1 cellular context compared by ENCODE assay signal in genomic region chr5:75336625-75337336, GRCh38.
TF ChIP-seq lines count a peak whose summit lies in the region.

Gene HMGCR, plus strand, starts transcription at chr5:75337220. Its CDS starts 5,386 bp downstream, at chr5:75342606.

TF ChIP-seq in K562, 482 proteins besides CTCF, POLR2A, EP300 and RAD21 (continued from another document and continues in another):
- TF ChIP-seq TAF1 (IDR thresholded peaks at IDR 0.05; ENCODE audit: control insufficient read depth, extremely low read depth, insufficient read depth, low read length, severe bottlenecking) (peak; percentile 62), THRB (CRISPR knock-in tag; conservative IDR thresholded peaks at IDR 0.05) (0 out of 2 replicates have a peak, but pooled peaks have one; percentile 37), ETV6 (IDR thresholded peaks at IDR 0.05; ENCODE audit: borderline replicate concordance in 1 of 2, low read depth in 2 of 2, low read length in 1 of 2) (no peak; a peak in 1 of 4 replicates), ETV6 (CRISPR knock-in tag; IDR thresholded peaks at IDR 0.05; ENCODE audit: borderline replicate concordance) (no peak), RBM34 (IDR thresholded peaks at IDR 0.05; ENCODE audit: borderline replicate concordance, insufficient read depth, low read length) (no peak), SUPT5H (IDR thresholded peaks at IDR 0.05) (peak; percentile 88), SNRNP70 (optimal IDR thresholded peaks at IDR 0.05; ENCODE audit: low read depth, low read length) (no peak), ZNF785 (CRISPR knock-in tag; IDR thresholded peaks at IDR 0.05) (no peak), DLX4 (CRISPR knock-in tag; IDR thresholded peaks at IDR 0.05) (no peak), CBX1 (IDR thresholded peaks at IDR 0.05; ENCODE audit: low read depth) (no peak), ZNF311 (CRISPR knock-in tag; IDR thresholded peaks at IDR 0.05) (no peak), SREBF2 (CRISPR knock-in tag; IDR thresholded peaks at IDR 0.05) (no peak), MBD2 (IDR thresholded peaks at IDR 0.05; ENCODE audit: borderline replicate concordance, low read depth) (peak; percentile 95), ZNF23 (CRISPR knock-in tag; IDR thresholded peaks at IDR 0.05) (no peak), RBM25 (IDR thresholded peaks at IDR 0.05; ENCODE audit: low read depth, low read length, severe bottlenecking) (peak; percentile 43), ZSCAN29 (IDR thresholded peaks at IDR 0.05) (no peak), MAFK (IDR thresholded peaks at IDR 0.05; ENCODE audit: low read length) (no peak), TSC22D4 (tag; IDR thresholded peaks at IDR 0.05) (no peak), CEBPG (CRISPR knock-in tag; IDR thresholded peaks at IDR 0.05) (peak; percentile 49), CEBPG (tag; conservative IDR thresholded peaks at IDR 0.05 in 1 of 2, IDR thresholded peaks at IDR 0.05 in 1 of 2) (no peak), ZNF146 (CRISPR knock-in tag; IDR thresholded peaks at IDR 0.05; ENCODE audit: unreplicated experiment) (no peak), ZNF717 (CRISPR knock-in tag; IDR thresholded peaks at IDR 0.05) (no peak), L3MBTL2 (IDR thresholded peaks at IDR 0.05) (peak; percentile 97), E2F3 (CRISPR knock-in tag; IDR thresholded peaks at IDR 0.05) (peak; percentile 14; the same call in 1 of the 2 replicates), ILK (tag; IDR thresholded peaks at IDR 0.05; ENCODE audit: borderline replicate concordance, low read depth) (no peak), DNMT1 (IDR thresholded peaks at IDR 0.05) (no peak), HMGN3 (IDR thresholded peaks at IDR 0.05; ENCODE audit: borderline replicate concordance, extremely low read depth, insufficient read length, low read depth, low read length) (peak; percentile 78), CHAMP1 (IDR thresholded peaks at IDR 0.05) (peak; percentile 93), ZNF318 (IDR thresholded peaks at IDR 0.05; ENCODE audit: borderline replicate concordance in 1 of 2, low read depth in 1 of 2) (no peak), CTCFL (IDR thresholded peaks at IDR 0.05; ENCODE audit: borderline replicate concordance, insufficient read depth, low read depth, low read length, poor library complexity, severe bottlenecking) (no peak), E2F1 (CRISPR knock-in tag; IDR thresholded peaks at IDR 0.05) (no peak), XRCC4 (IDR thresholded peaks at IDR 0.05; ENCODE audit: extremely low read depth, insufficient read depth, insufficient read length) (no peak), TCFL5 (CRISPR knock-in tag; conservative IDR thresholded peaks at IDR 0.05) (no peak), ZNF551 (CRISPR knock-in tag; IDR thresholded peaks at IDR 0.05) (no peak), NFXL1 (CRISPR knock-in tag; IDR thresholded peaks at IDR 0.05) (no peak)
- TF ChIP-seq, protein P1, sequence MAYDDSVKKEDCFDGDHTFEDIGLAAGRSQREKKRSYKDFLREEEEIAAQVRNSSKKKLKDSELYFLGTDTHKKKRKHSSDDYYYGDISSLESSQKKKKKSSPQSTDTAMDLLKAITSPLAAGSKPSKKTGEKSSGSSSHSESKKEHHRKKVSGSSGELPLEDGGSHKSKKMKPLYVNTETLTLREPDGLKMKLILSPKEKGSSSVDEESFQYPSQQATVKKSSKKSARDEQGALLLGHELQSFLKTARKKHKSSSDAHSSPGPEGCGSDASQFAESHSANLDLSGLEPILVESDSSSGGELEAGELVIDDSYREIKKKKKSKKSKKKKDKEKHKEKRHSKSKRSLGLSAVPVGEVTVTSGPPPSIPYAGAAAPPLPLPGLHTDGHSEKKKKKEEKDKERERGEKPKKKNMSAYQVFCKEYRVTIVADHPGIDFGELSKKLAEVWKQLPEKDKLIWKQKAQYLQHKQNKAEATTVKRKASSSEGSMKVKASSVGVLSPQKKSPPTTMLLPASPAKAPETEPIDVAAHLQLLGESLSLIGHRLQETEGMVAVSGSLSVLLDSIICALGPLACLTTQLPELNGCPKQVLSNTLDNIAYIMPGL (CRISPR knock-in tag; IDR thresholded peaks at IDR 0.05): peak; percentile 50; the same call in 1 of the 2 replicates
- TF ChIP-seq, protein P2, sequence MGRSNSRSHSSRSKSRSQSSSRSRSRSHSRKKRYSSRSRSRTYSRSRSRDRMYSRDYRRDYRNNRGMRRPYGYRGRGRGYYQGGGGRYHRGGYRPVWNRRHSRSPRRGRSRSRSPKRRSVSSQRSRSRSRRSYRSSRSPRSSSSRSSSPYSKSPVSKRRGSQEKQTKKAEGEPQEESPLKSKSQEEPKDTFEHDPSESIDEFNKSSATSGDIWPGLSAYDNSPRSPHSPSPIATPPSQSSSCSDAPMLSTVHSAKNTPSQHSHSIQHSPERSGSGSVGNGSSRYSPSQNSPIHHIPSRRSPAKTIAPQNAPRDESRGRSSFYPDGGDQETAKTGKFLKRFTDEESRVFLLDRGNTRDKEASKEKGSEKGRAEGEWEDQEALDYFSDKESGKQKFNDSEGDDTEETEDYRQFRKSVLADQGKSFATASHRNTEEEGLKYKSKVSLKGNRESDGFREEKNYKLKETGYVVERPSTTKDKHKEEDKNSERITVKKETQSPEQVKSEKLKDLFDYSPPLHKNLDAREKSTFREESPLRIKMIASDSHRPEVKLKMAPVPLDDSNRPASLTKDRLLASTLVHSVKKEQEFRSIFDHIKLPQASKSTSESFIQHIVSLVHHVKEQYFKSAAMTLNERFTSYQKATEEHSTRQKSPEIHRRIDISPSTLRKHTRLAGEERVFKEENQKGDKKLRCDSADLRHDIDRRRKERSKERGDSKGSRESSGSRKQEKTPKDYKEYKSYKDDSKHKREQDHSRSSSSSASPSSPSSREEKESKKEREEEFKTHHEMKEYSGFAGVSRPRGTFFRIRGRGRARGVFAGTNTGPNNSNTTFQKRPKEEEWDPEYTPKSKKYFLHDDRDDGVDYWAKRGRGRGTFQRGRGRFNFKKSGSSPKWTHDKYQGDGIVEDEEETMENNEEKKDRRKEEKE (IDR thresholded peaks at IDR 0.05; ENCODE audit: borderline replicate concordance in 1 of 2, control insufficient read depth in 1 of 2, low read depth in 2 of 2, low read length in 1 of 2): no peak
- TF ChIP-seq, protein P3, sequence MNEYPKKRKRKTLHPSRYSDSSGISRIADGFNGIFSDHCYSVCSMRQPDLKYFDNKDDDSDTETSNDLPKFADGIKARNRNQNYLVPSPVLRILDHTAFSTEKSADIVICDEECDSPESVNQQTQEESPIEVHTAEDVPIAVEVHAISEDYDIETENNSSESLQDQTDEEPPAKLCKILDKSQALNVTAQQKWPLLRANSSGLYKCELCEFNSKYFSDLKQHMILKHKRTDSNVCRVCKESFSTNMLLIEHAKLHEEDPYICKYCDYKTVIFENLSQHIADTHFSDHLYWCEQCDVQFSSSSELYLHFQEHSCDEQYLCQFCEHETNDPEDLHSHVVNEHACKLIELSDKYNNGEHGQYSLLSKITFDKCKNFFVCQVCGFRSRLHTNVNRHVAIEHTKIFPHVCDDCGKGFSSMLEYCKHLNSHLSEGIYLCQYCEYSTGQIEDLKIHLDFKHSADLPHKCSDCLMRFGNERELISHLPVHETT (CRISPR knock-in tag; conservative IDR thresholded peaks at IDR 0.05 in 1 of 2, IDR thresholded peaks at IDR 0.05 in 1 of 2): no peak
